ENCODE assay signal across 16 cellular contexts in genomic region chrX:96929036-96929435, GRCh38.
"Had no signal": no experiment of that assay in that cellular context is flagged by ENCODE, and none has a peak within 500 bp of the region (broad histone marks: within the 10 kb centered on the region; RNA-seq: fewer than 3 reads in every experiment).

No MANE protein-coding gene starts in this region.

- H3K27ac ChIP-seq: body of pancreas, esophagus muscularis mucosa, gastrocnemius medialis, spleen, testis, uterus had no signal

- DNase-seq: activated gamma-delta T cell treated with Interleukin-2 at 50 U/mL for 16 hours; activated T-cell treated with anti-CD3 and anti-CD28 coated beads, Interleukin-2, amount 50 U/mL, for 1 hour; anterior cingulate cortex; body of pancreas; caudate nucleus; effector CD4-positive, alpha-beta T cell; gastrocnemius medialis; hypothalamus; islet precursor cell; left cardiac atrium; spleen; stimulated activated CD4-positive, alpha-beta T cell treated with anti-CD3 and anti-CD28 coated beads, Interleukin-4, amount 100 ng/mL, for 1 hour; stimulated activated naive CD4-positive, alpha-beta T cell; testis; uterus had no signal
